11 cellular contexts compared by ENCODE assay signal in the genomic region with DNA sequence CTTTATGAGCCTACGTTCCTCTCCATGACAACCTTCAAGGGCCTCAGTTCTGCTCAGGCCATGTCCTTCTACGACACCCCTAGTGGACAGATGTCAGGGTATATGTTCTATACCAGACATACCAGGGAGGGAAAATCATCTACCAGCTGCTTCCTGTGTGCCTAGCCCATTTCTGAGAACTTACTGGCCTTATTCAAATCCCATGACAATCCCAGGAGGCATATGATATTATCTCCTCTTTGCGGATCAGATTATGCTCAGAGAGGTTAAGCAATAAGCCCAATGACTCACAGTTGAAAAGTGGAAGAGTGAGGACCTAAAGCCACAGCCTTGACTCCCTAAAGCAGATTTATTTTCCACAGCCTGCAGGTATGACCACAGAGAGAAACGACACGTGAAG.
DNase-seq lines count a peak whose midpoint lies in the region; ATAC-seq and TF ChIP-seq lines count a peak whose summit lies in the region.
"Had no signal": no experiment of that assay in that cellular context is flagged by ENCODE, and none has a peak within 500 bp of the region (broad histone marks: within the 10 kb centered on the region; RNA-seq: fewer than 3 reads in every experiment).

No MANE protein-coding gene starts in this region.

- TF ChIP-seq CTCF in A673 (conservative IDR thresholded peaks at IDR 0.05; ENCODE audit: low read depth, low read length), result peak; percentile 48
- peak; percentile 30 for TF ChIP-seq CTCF in astrocyte of the cerebellum (IDR thresholded peaks at IDR 0.05; ENCODE audit: low read depth, low read length, missing control alignments)
- peak; percentile 8 for TF ChIP-seq CTCF in lower lobe of right lung (IDR thresholded peaks at IDR 0.05)

- no TSS peak for BruUV-seq in A673 (replicated peaks; lab: Mats Ljungman, UMichigan)

- DNase-seq in A673 (ENCODE audit: low spot score), result peak; percentile 91
- peak; percentile 19 for DNase-seq in HuH-7 (ENCODE audit: low spot score)
- DNase-seq in astrocyte of the cerebellum (ENCODE audit: low read depth), result no peak
- no peak for DNase-seq in lower lobe of right lung
- DNase-seq in NCI-H2029 treated with DMSO at 0.1 percent for 48 hours (lab: John Stamatoyannopoulos, UW), result no peak
- no peak for DNase-seq in OCI-M2 (lab: John Stamatoyannopoulos, UW; ENCODE audit: unreplicated experiment)
- DNase-seq in pons (ENCODE audit: low spot score), result no peak
- DNase-seq: activated T-cell treated with anti-CD3 and anti-CD28 coated beads for 4 hours, Caco-2, testis had no signal

- H3K4me3 ChIP-seq in A673 (ENCODE audit: low read depth, low read length, poor library complexity, severe bottlenecking) (no peak overlapping the region), astrocyte of the cerebellum (ENCODE audit: low read depth, low read length) (no peak overlapping the region), lower lobe of right lung (no peak overlapping the region)
- H3K4me3 ChIP-seq: testis had no signal

- H3K9me3 ChIP-seq in A673 (ENCODE audit: low read depth, low read length, poor library complexity, severe bottlenecking) (no peaks in the 10 kb centered on the region), lower lobe of right lung (no peaks in the 10 kb centered on the region)
- H3K9me3 ChIP-seq: Caco-2, testis had no signal

- in situ Hi-C loops in astrocyte of the cerebellum (cut with HindIII; ENCODE audit: low sequenced_read_pairs), result no loop called here

- no peaks in the 10 kb centered on the region for H3K27me3 ChIP-seq in A673 (replicated peaks; ENCODE audit: insufficient read depth, low read depth, low read length, poor library complexity)
- no peaks in the 10 kb centered on the region for H3K27me3 ChIP-seq in lower lobe of right lung (ENCODE audit: low read depth)
- H3K27me3 ChIP-seq: testis had no signal

- intact Hi-C loops in A673 (cut with micrococcal nuclease; ENCODE audit: unreplicated experiment), result no loop called here
- intact Hi-C loops in lower lobe of right lung (cut with DNase I), result no loop called here

- H3K4me1 ChIP-seq in A673 (ENCODE audit: insufficient read depth, low read length, poor library complexity, severe bottlenecking) (peaks cover 47% of the 10 kb centered on the region), lower lobe of right lung (peaks cover 28% of the 10 kb centered on the region)
- H3K4me1 ChIP-seq: Caco-2, testis had no signal

- H3K27ac ChIP-seq in A673 (ENCODE audit: low read depth, low read length, poor library complexity, severe bottlenecking), result peak overlapping the region; percentile 79
- H3K27ac ChIP-seq in lower lobe of right lung, result peak overlapping the region; percentile 1
- H3K27ac ChIP-seq: testis had no signal

- peak; percentile 32 to 39 for ATAC-seq in lower lobe of right lung
- ATAC-seq in HG03565 (IDR thresholded peaks at IDR 0.05; ENCODE audit: unreplicated experiment), result no peak

- CTCF ChIA-PET in A673 (lab: Charles Lee), result no interaction called here

- H3K36me3 ChIP-seq in A673 (ENCODE audit: insufficient read depth, low read length, poor library complexity, severe bottlenecking) (no peaks in the 10 kb centered on the region), lower lobe of right lung (no peaks in the 10 kb centered on the region)

- POLR2A ChIA-PET in A673 (lab: Charles Lee; ENCODE audit: low non-redundant PET), result no interaction called here

Comparison
In these comparisons a context has a peak if more than half of its experiments do, and no peak if none do; other contexts are left out.
1. DNase-seq: peak in A673 (single experiment) and HuH-7 (single experiment); none in astrocyte of the cerebellum (single experiment), lower lobe of right lung (single experiment), NCI-H2029 treated with DMSO at 0.1 percent for 48 hours (single experiment), OCI-M2 (single experiment) and pons (single experiment).
2. Peak in every context shown above with its lines, with median percentiles within 50 percentile points of each other: CTCF ChIP-seq.